ENCODE assay signal across 2 cellular contexts in the genomic region with DNA sequence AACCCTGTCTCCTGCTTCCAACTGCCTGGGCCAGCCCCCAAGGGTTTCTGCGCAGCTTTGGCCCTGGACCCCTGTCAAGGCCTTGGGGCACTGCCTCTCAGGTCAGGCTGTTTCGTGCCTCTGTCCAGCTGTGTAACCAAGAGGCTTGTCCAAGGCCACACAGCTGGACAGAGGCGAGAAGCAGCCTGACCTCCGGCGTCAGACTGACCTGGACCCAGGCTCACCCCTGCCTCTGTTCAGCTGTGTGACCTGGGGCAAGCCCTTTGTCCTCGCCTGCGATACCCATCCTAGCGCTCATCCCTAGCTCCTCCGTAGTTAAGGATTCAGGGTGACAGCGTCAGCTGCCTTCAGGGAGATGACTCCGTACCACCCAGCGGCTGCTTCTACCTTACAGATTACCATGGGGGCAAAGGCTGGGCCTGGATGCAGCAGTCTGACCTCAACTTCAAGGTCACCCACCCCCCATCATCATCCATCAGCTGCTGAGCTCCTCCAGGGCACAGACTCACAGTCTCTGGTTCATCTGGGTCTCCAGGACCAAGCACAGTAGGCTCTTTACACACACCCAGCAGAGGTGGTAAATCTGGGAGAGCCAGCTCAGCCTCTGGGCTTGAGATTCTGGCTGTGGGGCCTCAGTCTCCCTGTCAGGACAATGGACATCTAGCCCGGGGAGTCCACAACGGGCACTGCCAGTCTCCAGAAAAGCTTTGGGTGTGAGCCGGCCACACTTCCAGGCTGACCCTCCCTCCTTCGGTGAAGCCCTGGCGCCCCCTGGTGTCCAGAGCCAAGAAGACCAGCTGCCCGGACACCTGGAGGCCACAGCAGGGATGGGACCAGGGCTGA.
TF ChIP-seq lines count a peak whose summit lies in the region.

No MANE protein-coding gene starts in this region.

TF ChIP-seq in GM23338, 12 proteins besides CTCF, POLR2A, EP300 and RAD21 (continued from another document):
- TF ChIP-seq, protein P1, sequence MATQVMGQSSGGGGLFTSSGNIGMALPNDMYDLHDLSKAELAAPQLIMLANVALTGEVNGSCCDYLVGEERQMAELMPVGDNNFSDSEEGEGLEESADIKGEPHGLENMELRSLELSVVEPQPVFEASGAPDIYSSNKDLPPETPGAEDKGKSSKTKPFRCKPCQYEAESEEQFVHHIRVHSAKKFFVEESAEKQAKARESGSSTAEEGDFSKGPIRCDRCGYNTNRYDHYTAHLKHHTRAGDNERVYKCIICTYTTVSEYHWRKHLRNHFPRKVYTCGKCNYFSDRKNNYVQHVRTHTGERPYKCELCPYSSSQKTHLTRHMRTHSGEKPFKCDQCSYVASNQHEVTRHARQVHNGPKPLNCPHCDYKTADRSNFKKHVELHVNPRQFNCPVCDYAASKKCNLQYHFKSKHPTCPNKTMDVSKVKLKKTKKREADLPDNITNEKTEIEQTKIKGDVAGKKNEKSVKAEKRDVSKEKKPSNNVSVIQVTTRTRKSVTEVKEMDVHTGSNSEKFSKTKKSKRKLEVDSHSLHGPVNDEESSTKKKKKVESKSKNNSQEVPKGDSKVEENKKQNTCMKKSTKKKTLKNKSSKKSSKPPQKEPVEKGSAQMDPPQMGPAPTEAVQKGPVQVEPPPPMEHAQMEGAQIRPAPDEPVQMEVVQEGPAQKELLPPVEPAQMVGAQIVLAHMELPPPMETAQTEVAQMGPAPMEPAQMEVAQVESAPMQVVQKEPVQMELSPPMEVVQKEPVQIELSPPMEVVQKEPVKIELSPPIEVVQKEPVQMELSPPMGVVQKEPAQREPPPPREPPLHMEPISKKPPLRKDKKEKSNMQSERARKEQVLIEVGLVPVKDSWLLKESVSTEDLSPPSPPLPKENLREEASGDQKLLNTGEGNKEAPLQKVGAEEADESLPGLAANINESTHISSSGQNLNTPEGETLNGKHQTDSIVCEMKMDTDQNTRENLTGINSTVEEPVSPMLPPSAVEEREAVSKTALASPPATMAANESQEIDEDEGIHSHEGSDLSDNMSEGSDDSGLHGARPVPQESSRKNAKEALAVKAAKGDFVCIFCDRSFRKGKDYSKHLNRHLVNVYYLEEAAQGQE (IDR thresholded peaks at IDR 0.05; ENCODE audit: unreplicated experiment) = no peak
- TF ChIP-seq POLR2AphosphoS5 (IDR thresholded peaks at IDR 0.05; ENCODE audit: low read depth) (no peak), ZNF114 (CRISPR knock-in tag; IDR thresholded peaks at IDR 0.05) (no peak), ZNF331 (CRISPR knock-in tag; IDR thresholded peaks at IDR 0.05; ENCODE audit: low read depth) (no peak)

TF ChIP-seq in K562, 482 proteins besides CTCF, POLR2A, EP300 and RAD21 (continued from another document and continues in another):
- TF ChIP-seq, protein P2, sequence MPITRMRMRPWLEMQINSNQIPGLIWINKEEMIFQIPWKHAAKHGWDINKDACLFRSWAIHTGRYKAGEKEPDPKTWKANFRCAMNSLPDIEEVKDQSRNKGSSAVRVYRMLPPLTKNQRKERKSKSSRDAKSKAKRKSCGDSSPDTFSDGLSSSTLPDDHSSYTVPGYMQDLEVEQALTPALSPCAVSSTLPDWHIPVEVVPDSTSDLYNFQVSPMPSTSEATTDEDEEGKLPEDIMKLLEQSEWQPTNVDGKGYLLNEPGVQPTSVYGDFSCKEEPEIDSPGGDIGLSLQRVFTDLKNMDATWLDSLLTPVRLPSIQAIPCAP (CRISPR knock-in tag; IDR thresholded peaks at IDR 0.05; ENCODE audit: borderline replicate concordance) = no peak
- TF ChIP-seq MAZ (CRISPR knock-in tag; conservative IDR thresholded peaks at IDR 0.05 in 1 of 2, IDR thresholded peaks at IDR 0.05 in 1 of 2) = peak; percentile 43 to 83; a peak in 3 of 4 replicates
- TF ChIP-seq, protein P3, sequence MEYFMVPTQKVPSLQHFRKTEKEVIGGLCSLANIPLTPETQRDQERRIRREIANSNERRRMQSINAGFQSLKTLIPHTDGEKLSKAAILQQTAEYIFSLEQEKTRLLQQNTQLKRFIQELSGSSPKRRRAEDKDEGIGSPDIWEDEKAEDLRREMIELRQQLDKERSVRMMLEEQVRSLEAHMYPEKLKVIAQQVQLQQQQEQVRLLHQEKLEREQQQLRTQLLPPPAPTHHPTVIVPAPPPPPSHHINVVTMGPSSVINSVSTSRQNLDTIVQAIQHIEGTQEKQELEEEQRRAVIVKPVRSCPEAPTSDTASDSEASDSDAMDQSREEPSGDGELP (CRISPR knock-in tag; IDR thresholded peaks at IDR 0.05; ENCODE audit: borderline replicate concordance) = peak; percentile 88
- TF ChIP-seq BCOR (IDR thresholded peaks at IDR 0.05) = peak; percentile 56; the same call in 1 of the 2 replicates
- TF ChIP-seq ZKSCAN1 (IDR thresholded peaks at IDR 0.05; ENCODE audit: low read depth, low read length) = peak; percentile 96
- TF ChIP-seq, protein P4, sequence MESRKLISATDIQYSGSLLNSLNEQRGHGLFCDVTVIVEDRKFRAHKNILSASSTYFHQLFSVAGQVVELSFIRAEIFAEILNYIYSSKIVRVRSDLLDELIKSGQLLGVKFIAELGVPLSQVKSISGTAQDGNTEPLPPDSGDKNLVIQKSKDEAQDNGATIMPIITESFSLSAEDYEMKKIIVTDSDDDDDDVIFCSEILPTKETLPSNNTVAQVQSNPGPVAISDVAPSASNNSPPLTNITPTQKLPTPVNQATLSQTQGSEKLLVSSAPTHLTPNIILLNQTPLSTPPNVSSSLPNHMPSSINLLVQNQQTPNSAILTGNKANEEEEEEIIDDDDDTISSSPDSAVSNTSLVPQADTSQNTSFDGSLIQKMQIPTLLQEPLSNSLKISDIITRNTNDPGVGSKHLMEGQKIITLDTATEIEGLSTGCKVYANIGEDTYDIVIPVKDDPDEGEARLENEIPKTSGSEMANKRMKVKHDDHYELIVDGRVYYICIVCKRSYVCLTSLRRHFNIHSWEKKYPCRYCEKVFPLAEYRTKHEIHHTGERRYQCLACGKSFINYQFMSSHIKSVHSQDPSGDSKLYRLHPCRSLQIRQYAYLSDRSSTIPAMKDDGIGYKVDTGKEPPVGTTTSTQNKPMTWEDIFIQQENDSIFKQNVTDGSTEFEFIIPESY (CRISPR knock-in tag; IDR thresholded peaks at IDR 0.05) = peak; percentile 78
- peak; percentile 59; the same call in 1 of the 2 replicates for TF ChIP-seq MTA3 (IDR thresholded peaks at IDR 0.05; ENCODE audit: borderline replicate concordance)
- TF ChIP-seq, protein P5, sequence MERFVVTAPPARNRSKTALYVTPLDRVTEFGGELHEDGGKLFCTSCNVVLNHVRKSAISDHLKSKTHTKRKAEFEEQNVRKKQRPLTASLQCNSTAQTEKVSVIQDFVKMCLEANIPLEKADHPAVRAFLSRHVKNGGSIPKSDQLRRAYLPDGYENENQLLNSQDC (CRISPR knock-in tag; IDR thresholded peaks at IDR 0.05) = 0 out of 2 replicates have a peak, but pooled peaks have one; percentile 33
- TF ChIP-seq, protein P6, sequence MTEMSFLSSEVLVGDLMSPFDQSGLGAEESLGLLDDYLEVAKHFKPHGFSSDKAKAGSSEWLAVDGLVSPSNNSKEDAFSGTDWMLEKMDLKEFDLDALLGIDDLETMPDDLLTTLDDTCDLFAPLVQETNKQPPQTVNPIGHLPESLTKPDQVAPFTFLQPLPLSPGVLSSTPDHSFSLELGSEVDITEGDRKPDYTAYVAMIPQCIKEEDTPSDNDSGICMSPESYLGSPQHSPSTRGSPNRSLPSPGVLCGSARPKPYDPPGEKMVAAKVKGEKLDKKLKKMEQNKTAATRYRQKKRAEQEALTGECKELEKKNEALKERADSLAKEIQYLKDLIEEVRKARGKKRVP (CRISPR knock-in tag; IDR thresholded peaks at IDR 0.05) = 0 out of 2 replicates have a peak, but pooled peaks have one; percentile 12
- TF ChIP-seq ZNF347 (CRISPR knock-in tag; IDR thresholded peaks at IDR 0.05; ENCODE audit: low read depth) = no peak
- no peak for TF ChIP-seq KDM1A (IDR thresholded peaks at IDR 0.05)
- TF ChIP-seq, protein P7, sequence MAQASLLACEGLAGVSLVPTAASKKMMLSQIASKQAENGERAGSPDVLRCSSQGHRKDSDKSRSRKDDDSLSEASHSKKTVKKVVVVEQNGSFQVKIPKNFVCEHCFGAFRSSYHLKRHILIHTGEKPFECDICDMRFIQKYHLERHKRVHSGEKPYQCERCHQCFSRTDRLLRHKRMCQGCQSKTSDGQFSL (CRISPR knock-in tag; IDR thresholded peaks at IDR 0.05) = 0 out of 2 replicates have a peak, but pooled peaks have one; percentile 27
- TF ChIP-seq, protein P7 (tag; IDR thresholded peaks at IDR 0.05) = no peak
- TF ChIP-seq, protein P8, sequence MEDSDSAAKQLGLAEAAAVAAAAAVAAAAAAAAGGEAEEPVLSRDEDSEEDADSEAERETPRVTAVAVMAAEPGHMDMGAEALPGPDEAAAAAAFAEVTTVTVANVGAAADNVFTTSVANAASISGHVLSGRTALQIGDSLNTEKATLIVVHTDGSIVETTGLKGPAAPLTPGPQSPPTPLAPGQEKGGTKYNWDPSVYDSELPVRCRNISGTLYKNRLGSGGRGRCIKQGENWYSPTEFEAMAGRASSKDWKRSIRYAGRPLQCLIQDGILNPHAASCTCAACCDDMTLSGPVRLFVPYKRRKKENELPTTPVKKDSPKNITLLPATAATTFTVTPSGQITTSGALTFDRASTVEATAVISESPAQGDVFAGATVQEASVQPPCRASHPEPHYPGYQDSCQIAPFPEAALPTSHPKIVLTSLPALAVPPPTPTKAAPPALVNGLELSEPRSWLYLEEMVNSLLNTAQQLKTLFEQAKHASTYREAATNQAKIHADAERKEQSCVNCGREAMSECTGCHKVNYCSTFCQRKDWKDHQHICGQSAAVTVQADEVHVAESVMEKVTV (CRISPR knock-in tag; IDR thresholded peaks at IDR 0.05) = peak; percentile 95
- TF ChIP-seq, protein P9, sequence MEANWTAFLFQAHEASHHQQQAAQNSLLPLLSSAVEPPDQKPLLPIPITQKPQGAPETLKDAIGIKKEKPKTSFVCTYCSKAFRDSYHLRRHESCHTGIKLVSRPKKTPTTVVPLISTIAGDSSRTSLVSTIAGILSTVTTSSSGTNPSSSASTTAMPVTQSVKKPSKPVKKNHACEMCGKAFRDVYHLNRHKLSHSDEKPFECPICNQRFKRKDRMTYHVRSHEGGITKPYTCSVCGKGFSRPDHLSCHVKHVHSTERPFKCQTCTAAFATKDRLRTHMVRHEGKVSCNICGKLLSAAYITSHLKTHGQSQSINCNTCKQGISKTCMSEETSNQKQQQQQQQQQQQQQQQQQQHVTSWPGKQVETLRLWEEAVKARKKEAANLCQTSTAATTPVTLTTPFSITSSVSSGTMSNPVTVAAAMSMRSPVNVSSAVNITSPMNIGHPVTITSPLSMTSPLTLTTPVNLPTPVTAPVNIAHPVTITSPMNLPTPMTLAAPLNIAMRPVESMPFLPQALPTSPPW (CRISPR knock-in tag; IDR thresholded peaks at IDR 0.05) = peak; percentile 59
- TF ChIP-seq CREB1 (IDR thresholded peaks at IDR 0.05) = no peak
- 0 out of 2 replicates have a peak, but pooled peaks have one; percentile 35 for TF ChIP-seq CREB1 (CRISPR knock-in tag; IDR thresholded peaks at IDR 0.05)
- TF ChIP-seq, protein P10, sequence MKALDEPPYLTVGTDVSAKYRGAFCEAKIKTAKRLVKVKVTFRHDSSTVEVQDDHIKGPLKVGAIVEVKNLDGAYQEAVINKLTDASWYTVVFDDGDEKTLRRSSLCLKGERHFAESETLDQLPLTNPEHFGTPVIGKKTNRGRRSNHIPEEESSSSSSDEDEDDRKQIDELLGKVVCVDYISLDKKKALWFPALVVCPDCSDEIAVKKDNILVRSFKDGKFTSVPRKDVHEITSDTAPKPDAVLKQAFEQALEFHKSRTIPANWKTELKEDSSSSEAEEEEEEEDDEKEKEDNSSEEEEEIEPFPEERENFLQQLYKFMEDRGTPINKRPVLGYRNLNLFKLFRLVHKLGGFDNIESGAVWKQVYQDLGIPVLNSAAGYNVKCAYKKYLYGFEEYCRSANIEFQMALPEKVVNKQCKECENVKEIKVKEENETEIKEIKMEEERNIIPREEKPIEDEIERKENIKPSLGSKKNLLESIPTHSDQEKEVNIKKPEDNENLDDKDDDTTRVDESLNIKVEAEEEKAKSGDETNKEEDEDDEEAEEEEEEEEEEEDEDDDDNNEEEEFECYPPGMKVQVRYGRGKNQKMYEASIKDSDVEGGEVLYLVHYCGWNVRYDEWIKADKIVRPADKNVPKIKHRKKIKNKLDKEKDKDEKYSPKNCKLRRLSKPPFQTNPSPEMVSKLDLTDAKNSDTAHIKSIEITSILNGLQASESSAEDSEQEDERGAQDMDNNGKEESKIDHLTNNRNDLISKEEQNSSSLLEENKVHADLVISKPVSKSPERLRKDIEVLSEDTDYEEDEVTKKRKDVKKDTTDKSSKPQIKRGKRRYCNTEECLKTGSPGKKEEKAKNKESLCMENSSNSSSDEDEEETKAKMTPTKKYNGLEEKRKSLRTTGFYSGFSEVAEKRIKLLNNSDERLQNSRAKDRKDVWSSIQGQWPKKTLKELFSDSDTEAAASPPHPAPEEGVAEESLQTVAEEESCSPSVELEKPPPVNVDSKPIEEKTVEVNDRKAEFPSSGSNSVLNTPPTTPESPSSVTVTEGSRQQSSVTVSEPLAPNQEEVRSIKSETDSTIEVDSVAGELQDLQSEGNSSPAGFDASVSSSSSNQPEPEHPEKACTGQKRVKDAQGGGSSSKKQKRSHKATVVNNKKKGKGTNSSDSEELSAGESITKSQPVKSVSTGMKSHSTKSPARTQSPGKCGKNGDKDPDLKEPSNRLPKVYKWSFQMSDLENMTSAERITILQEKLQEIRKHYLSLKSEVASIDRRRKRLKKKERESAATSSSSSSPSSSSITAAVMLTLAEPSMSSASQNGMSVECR (CRISPR knock-in tag; IDR thresholded peaks at IDR 0.05) = peak; percentile 65; the same call in 1 of the 2 replicates
- no peak for TF ChIP-seq NEUROD1 (IDR thresholded peaks at IDR 0.05; ENCODE audit: borderline replicate concordance, low read depth, low read length, partially characterized antibody)
- TF ChIP-seq SP1 (CRISPR knock-in tag; IDR thresholded peaks at IDR 0.05) = peak; percentile 63
- 0 out of 2 replicates have a peak, but pooled peaks have one; percentile 38 for TF ChIP-seq ESRRA (IDR thresholded peaks at IDR 0.05; ENCODE audit: borderline replicate concordance, low read depth)
- no peak for TF ChIP-seq ZNF507 (tag; conservative IDR thresholded peaks at IDR 0.05)
